In the genomic region with DNA sequence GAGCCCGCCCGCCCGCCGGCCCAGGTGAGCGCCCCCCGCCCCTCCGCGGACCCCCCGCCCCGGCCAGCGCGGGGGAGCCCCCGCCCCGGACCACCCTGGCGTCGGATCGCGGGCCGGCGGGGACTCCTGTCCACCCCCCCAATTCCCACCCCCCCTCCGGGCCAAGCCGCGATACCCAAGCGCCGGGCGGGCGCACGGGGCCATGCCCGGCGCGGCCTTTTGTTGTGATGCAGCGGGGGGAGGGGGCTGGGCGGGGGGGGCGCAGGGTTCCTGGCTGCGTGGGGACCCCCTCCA, we compare ENCODE assay signal across 9 cellular contexts. TPM values are rescaled to one million over a fixed set of nuclear protein-coding genes. Genes with fewer than 3 reads are reported as not detected.
A peak's percentile ranks its signal among the peaks of the same experiment; 100 is the strongest.
DNase-seq lines count a peak whose midpoint lies in the region; ATAC-seq, FAIRE-seq and TF ChIP-seq lines count a peak whose summit lies in the region.
"Had no signal": no experiment of that assay in that cellular context is flagged by ENCODE, and none has a peak within 500 bp of the region (broad histone marks: within the 10 kb centered on the region; RNA-seq: fewer than 3 reads in every experiment).

No MANE protein-coding gene starts in this region.

- FAIRE-seq in keratinocyte (lab: Jason Lieb, UNC) = no peak

- peak overlapping the region; percentile 11 for H3K4me3 Mint-ChIP-seq in activated B cell treated with CpG ODN at 0.5 μM for 24 hours
- no peak overlapping the region for H3K4me3 Mint-ChIP-seq in type B pancreatic cell

- H3K9ac ChIP-seq in keratinocyte (ENCODE audit: control insufficient read depth, extremely low read depth, insufficient read depth, low read length) = peak overlapping the region; percentile 60

- ATAC-seq in activated B cell treated with CpG ODN at 0.5 μM for 24 hours (ENCODE audit: low read depth) = peak; percentile 9

- intact Hi-C loops in activated B cell treated with CpG ODN at 0.5 μM for 24 hours (cut with micrococcal nuclease) = no loop called here

- WGBS in thymus = 2% methylated on average over 35 of the region's 35 CpGs

- peak; percentile 52 for DNase-seq in NCI-H146 (lab: John Stamatoyannopoulos, UW)
- no peak for DNase-seq in NCI-H146 treated with DMSO at 0.1 percent for 48 hours (lab: John Stamatoyannopoulos, UW; ENCODE audit: unreplicated experiment)
- DNase-seq in activated B cell treated with CpG ODN at 0.5 μM for 24 hours = no peak
- DNase-seq in keratinocyte (ENCODE audit: low read depth, low spot score) = no peak
- DNase-seq in SW 1271 (lab: John Stamatoyannopoulos, UW) = no peak
- DNase-seq in NCI-H1417 treated with DMSO at 0.1 percent for 48 hours (lab: John Stamatoyannopoulos, UW) = no peak
- no peak for DNase-seq in type B pancreatic cell (ENCODE audit: extremely low spot score, unreplicated experiment)

- H3K27ac Mint-ChIP-seq in activated B cell treated with CpG ODN at 0.5 μM for 24 hours = no peak overlapping the region
- no peak overlapping the region for H3K27ac Mint-ChIP-seq in type B pancreatic cell
- H3K27ac Mint-ChIP-seq: T-helper 1 cell treated with Interleukin-12 subunit alpha and Interleukin-12 subunit beta and Interleukin-4 antibody, amounts not matched to agents 30 μg/mL and 1 μg/mL, for 36 hours had no signal

- no peak overlapping the region for H3K4me2 ChIP-seq in keratinocyte (ENCODE audit: control insufficient read depth, extremely low read depth, insufficient read depth, low read depth, low read length)

- H3K79me2 ChIP-seq in keratinocyte (ENCODE audit: control insufficient read depth, insufficient read depth, low read length) = peaks cover 50% of the 10 kb centered on the region

- H4K20me1 ChIP-seq in keratinocyte (ENCODE audit: control insufficient read depth, extremely low read depth, insufficient read depth, low read length) = peaks cover 5% of the 10 kb centered on the region

- POLR2A ChIA-PET in activated B cell treated with CpG ODN at 0.5 μM for 24 hours (lab: Charles Lee) = interaction anchor here (0.6 to 5.5 kb wide), 10 partner anchors 10 to 75 kb away, joined by 3 to 52 read pairs (median 4); partner anchors contain the start of gene MANBAL

- H3K27me3 Mint-ChIP-seq in activated B cell treated with CpG ODN at 0.5 μM for 24 hours (no peaks in the 10 kb centered on the region), type B pancreatic cell (no peaks in the 10 kb centered on the region)

- no peaks in the 10 kb centered on the region for H3K27me3 ChIP-seq in keratinocyte (ENCODE audit: control insufficient read depth, extremely low read depth, insufficient read depth, low read length)
- no peaks in the 10 kb centered on the region for H3K27me3 ChIP-seq in thymus (ENCODE audit: control insufficient read depth, insufficient read depth)

- CTCF ChIA-PET in activated B cell treated with CpG ODN at 0.5 μM for 24 hours (lab: Charles Lee) = interaction anchor here (1.5 to 2.5 kb wide), 2 partner anchors 36 to 39 kb away, joined by 3 to 8 read pairs; no protein-coding TSS in a partner anchor

- H3K9me3 ChIP-seq in keratinocyte (ENCODE audit: control insufficient read depth, low read depth, low read length) (no peaks in the 10 kb centered on the region), thymus (ENCODE audit: control insufficient read depth) (no peaks in the 10 kb centered on the region)

- H3K9me3 Mint-ChIP-seq in activated B cell treated with CpG ODN at 0.5 μM for 24 hours (no peaks in the 10 kb centered on the region), type B pancreatic cell (no peaks in the 10 kb centered on the region)
- H3K9me3 Mint-ChIP-seq: T-helper 1 cell treated with Interleukin-12 subunit alpha and Interleukin-12 subunit beta and Interleukin-4 antibody, amounts not matched to agents 30 μg/mL and 1 μg/mL, for 36 hours had no signal

- TF ChIP-seq CTCF in activated B cell treated with CpG ODN at 0.5 μM for 24 hours (IDR thresholded peaks at IDR 0.05) = no peak
- TF ChIP-seq CTCF in keratinocyte (optimal IDR thresholded peaks at IDR 0.05 in 1 of 3, IDR thresholded peaks at IDR 0.05 in 1 of 3, conservative IDR thresholded peaks at IDR 0.05 in 1 of 3; ENCODE audit: extremely low read depth in 1 of 3, insufficient read depth in 2 of 3, low read length in 3 of 3) = no peak
- no peak for TF ChIP-seq CTCF in type B pancreatic cell (conservative IDR thresholded peaks at IDR 0.05)

- no peak overlapping the region for H3K27ac ChIP-seq in keratinocyte (ENCODE audit: control insufficient read depth, insufficient read depth, low read length)
- H3K27ac ChIP-seq in thymus (ENCODE audit: low read depth) = peak overlapping the region; percentile 55

- H3K4me1 ChIP-seq in keratinocyte (ENCODE audit: control insufficient read depth, extremely low read depth, insufficient read depth, low read length) (peaks cover 24% of the 10 kb centered on the region), thymus (ENCODE audit: control insufficient read depth, insufficient read depth, low read length) (peaks cover 3% of the 10 kb centered on the region)

- peaks cover 17% of the 10 kb centered on the region for H3K36me3 Mint-ChIP-seq in activated B cell treated with CpG ODN at 0.5 μM for 24 hours (ENCODE audit: low read depth)
- peaks cover 17% of the 10 kb centered on the region for H3K36me3 Mint-ChIP-seq in type B pancreatic cell

- dilution Hi-C loops in keratinocyte (cut with MboI; ENCODE audit: extremely low pct_ligation_motif_present, low sequenced_read_pairs) = no loop called here

- H2AFZ ChIP-seq in keratinocyte (ENCODE audit: control insufficient read depth, low read length) = no peak overlapping the region

- H3K4me1 Mint-ChIP-seq in activated B cell treated with CpG ODN at 0.5 μM for 24 hours (peaks cover 60% of the 10 kb centered on the region), type B pancreatic cell (ENCODE audit: unreplicated experiment) (peaks cover 56% of the 10 kb centered on the region)

- H3K9me1 ChIP-seq in keratinocyte (ENCODE audit: control insufficient read depth, extremely low read depth, insufficient read depth, low read length) = peaks cover 6% of the 10 kb centered on the region

- H3K4me3 ChIP-seq in keratinocyte (ENCODE audit: control insufficient read depth in 2 of 3, extremely low read depth in 1 of 3, insufficient read depth in 2 of 3, low read depth in 1 of 3, low read length in 3 of 3) (peak overlapping the region; percentile 55 to 76 (median 74)), thymus (ENCODE audit: low read length) (peak overlapping the region; percentile 72)

- H3K36me3 ChIP-seq in keratinocyte (ENCODE audit: control insufficient read depth in 2 of 2, extremely low read depth in 1 of 2, insufficient read depth in 2 of 2, low read length in 2 of 2) (peaks cover 6 to 19% of the 10 kb centered on the region in 2 experiments), thymus (ENCODE audit: control insufficient read depth, insufficient read depth) (no peaks in the 10 kb centered on the region)

RNA-seq across cellular contexts. Expression of gene SRC, which starts 0.2 kb away (rescaled TPM):
- total RNA-seq in activated B cell treated with CpG ODN at 0.5 μM for 24 hours (62.9 and 72.7 TPM in 2 replicates), type B pancreatic cell (ENCODE audit: low replicate concordance) (56.0 and 70.3 TPM in 2 replicates)
- polyA plus RNA-seq in keratinocyte (22.8 to 32.3 TPM (median 30.9 TPM) in 3 replicates), thymus (14.5 TPM)
- 10.3 TPM for polyA plus RNA-seq in keratinocyte (2011; ENCODE audit: low read depth)
- 22.0 and 26.2 TPM in 2 replicates for polyA plus RNA-seq in keratinocyte (2011; cell fraction: cytosol; rRNA removed)
- polyA plus RNA-seq in keratinocyte (2011; cell fraction: nucleus; rRNA removed) = 65.3 and 76.3 TPM in 2 replicates
- 16.5 and 28.7 TPM in 2 replicates for polyA plus RNA-seq in keratinocyte (2012; ENCODE audit: low replicate concordance)
- 47.7 to 113 TPM (median 52.6 TPM) in 3 replicates for polyA minus RNA-seq in keratinocyte
- 31.1 TPM for polyA minus RNA-seq in keratinocyte (2011; cell fraction: cytosol; rRNA and poly(A)+ RNA removed)
- polyA minus RNA-seq in keratinocyte (2011; cell fraction: nucleus; rRNA and poly(A)+ RNA removed) = 39.2 and 42.9 TPM in 2 replicates

RNA-seq across cellular contexts. Expression of gene MANBAL, which starts 56.7 kb away (rescaled TPM):
- total RNA-seq in activated B cell treated with CpG ODN at 0.5 μM for 24 hours = 20.1 and 21.0 TPM in 2 replicates
- polyA plus RNA-seq in keratinocyte = 82.3 to 109 TPM (median 109 TPM) in 3 replicates
- 7.6 TPM for polyA plus RNA-seq in keratinocyte (2011; ENCODE audit: low read depth)
- polyA plus RNA-seq in keratinocyte (2011; cell fraction: cytosol; rRNA removed) = 110 and 123 TPM in 2 replicates
- polyA plus RNA-seq in keratinocyte (2011; cell fraction: nucleus; rRNA removed) = 79.0 and 84.6 TPM in 2 replicates
- 48.2 and 69.9 TPM in 2 replicates for polyA plus RNA-seq in keratinocyte (2012; ENCODE audit: low replicate concordance)
- 40.9 to 65.6 TPM (median 48.7 TPM) in 3 replicates for polyA minus RNA-seq in keratinocyte
- polyA minus RNA-seq in keratinocyte (2011; cell fraction: cytosol; rRNA and poly(A)+ RNA removed) = 34.0 TPM
- 14.7 and 18.5 TPM in 2 replicates for polyA minus RNA-seq in keratinocyte (2011; cell fraction: nucleus; rRNA and poly(A)+ RNA removed)
- polyA plus RNA-seq in thymus = 44.8 TPM
- 35.5 and 40.4 TPM in 2 replicates for total RNA-seq in type B pancreatic cell (ENCODE audit: low replicate concordance)
